In genomic region chr1:222736972-222737371, GRCh38 we compare ENCODE assay signal across 1 cellular context.
TF ChIP-seq lines count a peak whose summit lies in the region.

Gene FAM177B (plus strand): TSS chr1:222737202. CDS start chr1:222746546, 9,344 bp downstream.

TF ChIP-seq in WTC11, 78 proteins besides CTCF, POLR2A, EP300 and RAD21 (continued from another document):
- TF ChIP-seq, protein P1, sequence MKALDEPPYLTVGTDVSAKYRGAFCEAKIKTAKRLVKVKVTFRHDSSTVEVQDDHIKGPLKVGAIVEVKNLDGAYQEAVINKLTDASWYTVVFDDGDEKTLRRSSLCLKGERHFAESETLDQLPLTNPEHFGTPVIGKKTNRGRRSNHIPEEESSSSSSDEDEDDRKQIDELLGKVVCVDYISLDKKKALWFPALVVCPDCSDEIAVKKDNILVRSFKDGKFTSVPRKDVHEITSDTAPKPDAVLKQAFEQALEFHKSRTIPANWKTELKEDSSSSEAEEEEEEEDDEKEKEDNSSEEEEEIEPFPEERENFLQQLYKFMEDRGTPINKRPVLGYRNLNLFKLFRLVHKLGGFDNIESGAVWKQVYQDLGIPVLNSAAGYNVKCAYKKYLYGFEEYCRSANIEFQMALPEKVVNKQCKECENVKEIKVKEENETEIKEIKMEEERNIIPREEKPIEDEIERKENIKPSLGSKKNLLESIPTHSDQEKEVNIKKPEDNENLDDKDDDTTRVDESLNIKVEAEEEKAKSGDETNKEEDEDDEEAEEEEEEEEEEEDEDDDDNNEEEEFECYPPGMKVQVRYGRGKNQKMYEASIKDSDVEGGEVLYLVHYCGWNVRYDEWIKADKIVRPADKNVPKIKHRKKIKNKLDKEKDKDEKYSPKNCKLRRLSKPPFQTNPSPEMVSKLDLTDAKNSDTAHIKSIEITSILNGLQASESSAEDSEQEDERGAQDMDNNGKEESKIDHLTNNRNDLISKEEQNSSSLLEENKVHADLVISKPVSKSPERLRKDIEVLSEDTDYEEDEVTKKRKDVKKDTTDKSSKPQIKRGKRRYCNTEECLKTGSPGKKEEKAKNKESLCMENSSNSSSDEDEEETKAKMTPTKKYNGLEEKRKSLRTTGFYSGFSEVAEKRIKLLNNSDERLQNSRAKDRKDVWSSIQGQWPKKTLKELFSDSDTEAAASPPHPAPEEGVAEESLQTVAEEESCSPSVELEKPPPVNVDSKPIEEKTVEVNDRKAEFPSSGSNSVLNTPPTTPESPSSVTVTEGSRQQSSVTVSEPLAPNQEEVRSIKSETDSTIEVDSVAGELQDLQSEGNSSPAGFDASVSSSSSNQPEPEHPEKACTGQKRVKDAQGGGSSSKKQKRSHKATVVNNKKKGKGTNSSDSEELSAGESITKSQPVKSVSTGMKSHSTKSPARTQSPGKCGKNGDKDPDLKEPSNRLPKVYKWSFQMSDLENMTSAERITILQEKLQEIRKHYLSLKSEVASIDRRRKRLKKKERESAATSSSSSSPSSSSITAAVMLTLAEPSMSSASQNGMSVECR (CRISPR knock-in tag; IDR thresholded peaks at IDR 0.05; ENCODE audit: borderline replicate concordance): no peak
- TF ChIP-seq ATF1 (CRISPR knock-in tag; IDR thresholded peaks at IDR 0.05) (no peak), MXD4 (CRISPR knock-in tag; IDR thresholded peaks at IDR 0.05; ENCODE audit: borderline replicate concordance) (no peak), NR3C1 (CRISPR knock-in tag; conservative IDR thresholded peaks at IDR 0.05; ENCODE audit: low read depth) (no peak)
TF ChIP-seq in WTC11: peak in this region for 0.
